ENCODE assay signal across 8 cellular contexts in genomic region chr5:112976432-112977309, GRCh38. TPM values are rescaled to one million over a fixed set of nuclear protein-coding genes. Genes with fewer than 3 reads are reported as not detected.
A peak's percentile ranks its signal among the peaks of the same experiment; 100 is the strongest.
DNase-seq lines count a peak whose midpoint lies in the region; ATAC-seq and TF ChIP-seq lines count a peak whose summit lies in the region.

Gene DCP2, plus strand, starts transcription at chr5:112976798. Its CDS starts 136 bp downstream, at chr5:112976934.

- intact Hi-C loops in PC-3 (cut with micrococcal nuclease), result loop anchor here (5.0 kb wide), 2 partner anchors 54 to 114 kb away; partner anchors contain the start of genes REEP5 and SRP19

- no peaks in the 10 kb centered on the region for H3K36me3 ChIP-seq in PC-3 (ENCODE audit: low read depth, low read length)

- no peak for TF ChIP-seq RAD21 in Ishikawa (IDR thresholded peaks at IDR 0.05; ENCODE audit: low read depth)

- no peak for TF ChIP-seq EP300 in Ishikawa (IDR thresholded peaks at IDR 0.05; ENCODE audit: borderline replicate concordance)

- no TSS peak for BruUV-seq in PC-3 (replicated peaks; lab: Mats Ljungman, UMichigan)

- H3K9me3 ChIP-seq in PC-3 (ENCODE audit: low read length) (no peaks in the 10 kb centered on the region), mononuclear cell (ENCODE audit: low read depth, low read length) (no peaks in the 10 kb centered on the region)

- peak within 1 kb of the TSS; percentile 99 for H3K4me3 ChIP-seq in PC-3 (ENCODE audit: low read length)
- H3K4me3 ChIP-seq in epithelial cell of esophagus (ENCODE audit: low read length), result peak within 1 kb of the TSS; percentile 89
- peak within 1 kb of the TSS; percentile 94 for H3K4me3 ChIP-seq in mononuclear cell (ENCODE audit: low read length)

- peak within 1 kb of the TSS; percentile 66 for H3K27ac ChIP-seq in PC-3 (ENCODE audit: low read length)

- peak within 1 kb of the TSS; percentile 97 for H3K4me2 ChIP-seq in PC-3 (ENCODE audit: low read length)

- H3K9me2 ChIP-seq in PC-3 (replicated peaks; ENCODE audit: low read length), result no peaks in the 10 kb centered on the region

- peak; percentile 97 for ATAC-seq in GM21576 (IDR thresholded peaks at IDR 0.05; ENCODE audit: unreplicated experiment)
- ATAC-seq in PC-3, result peak; percentile 96

- CTCF ChIA-PET in PC-3 (lab: Charles Lee), result no interaction called here

- peak; percentile 99 for DNase-seq in DMS114 treated with DMSO at 0.1 percent for 48 hours (lab: John Stamatoyannopoulos, UW; ENCODE audit: unreplicated experiment)
- peak; percentile 96 for DNase-seq in PC-3
- peak; percentile 94 for DNase-seq in activated T-cell treated with anti-CD3 and anti-CD28 coated beads for 48 hours (ENCODE audit: low read depth)
- peak; percentile 99 for DNase-seq in epithelial cell of esophagus (ENCODE audit: low read depth)
- peak; percentile 77 to 90 for DNase-seq in stimulated activated CD8-positive, alpha-beta memory T cell treated with anti-CD3 and anti-CD28 coated beads, Interleukin-4, amount 100 ng/mL, for 1 hour (ENCODE audit: low read depth in 2 of 2, low spot score in 1 of 2)

- peak within 1 kb of the TSS; percentile 100 for H2AFZ ChIP-seq in PC-3 (ENCODE audit: low read length)

- H3K4me1 ChIP-seq in PC-3 (ENCODE audit: insufficient read depth, low read length) (peaks cover 18% of the 10 kb centered on the region), mononuclear cell (ENCODE audit: insufficient read depth, low read length) (peaks cover 24% of the 10 kb centered on the region)

- H3K9ac ChIP-seq in PC-3 (ENCODE audit: low read length), result peak within 1 kb of the TSS; percentile 90

- H3K79me2 ChIP-seq in PC-3 (ENCODE audit: low read length), result peaks cover 51% of the 10 kb centered on the region

- TF ChIP-seq CTCF in PC-3 (conservative IDR thresholded peaks at IDR 0.05; ENCODE audit: low read depth, low read length) (no peak), epithelial cell of esophagus (IDR thresholded peaks at IDR 0.05; ENCODE audit: insufficient read depth, low read depth, low read length, missing control alignments) (no peak)

- no peaks in the 10 kb centered on the region for H3K27me3 ChIP-seq in PC-3 (ENCODE audit: low read length)
- H3K27me3 ChIP-seq in mononuclear cell (ENCODE audit: insufficient read depth, low read length), result no peaks in the 10 kb centered on the region

- POLR2A ChIA-PET in PC-3 (lab: Charles Lee; ENCODE audit: unreplicated experiment), result interaction anchor here (0.7 kb wide), 1 partner anchor 134 kb away, joined by 6 read pairs; no protein-coding TSS in a partner anchor

- no peaks in the 10 kb centered on the region for H3F3A ChIP-seq in PC-3 (ENCODE audit: low read length, unreplicated experiment)

- H4K20me1 ChIP-seq in PC-3 (ENCODE audit: low read length), result peaks cover 17% of the 10 kb centered on the region; the same call in 1 of the 2 replicates

TF ChIP-seq in Ishikawa, 13 proteins besides CTCF, POLR2A, EP300 and RAD21:
- TF ChIP-seq CREB1 (IDR thresholded peaks at IDR 0.05; ENCODE audit: low read depth) (no peak), EGR1 (IDR thresholded peaks at IDR 0.05) (peak; percentile 47; the same call in 1 of the 2 replicates), YY1 (IDR thresholded peaks at IDR 0.05; ENCODE audit: low read depth) (no peak; the same call in 1 of the 2 replicates), NFIC (IDR thresholded peaks at IDR 0.05) (no peak), TEAD4 (IDR thresholded peaks at IDR 0.05) (no peak), TCF12 (IDR thresholded peaks at IDR 0.05; ENCODE audit: low read depth) (no peak), TAF1 (IDR thresholded peaks at IDR 0.05; ENCODE audit: low read depth) (peak; percentile 78), USF1 (IDR thresholded peaks at IDR 0.05) (0 out of 2 replicates have a peak, but pooled peaks have one; percentile 11), REST (IDR thresholded peaks at IDR 0.05; ENCODE audit: low read depth) (no peak), MAX (IDR thresholded peaks at IDR 0.05) (peak; percentile 93), ZBTB7A (IDR thresholded peaks at IDR 0.05; ENCODE audit: low read depth) (peak; percentile 72), FOXM1 (IDR thresholded peaks at IDR 0.05; ENCODE audit: borderline replicate concordance, low read depth) (peak; percentile 62)

RNA-seq across cellular contexts. Expression of gene DCP2, which starts in this region (rescaled TPM):
- total RNA-seq in PC-3 (2014; rRNA removed), result 26.7 and 33.6 TPM in 2 replicates
- total RNA-seq in mononuclear cell, result 101 TPM

Comparison
In these comparisons a context has a peak if more than half of its experiments do, and no peak if none do; other contexts are left out.
1. Peak in every context shown above with its lines: DNase-seq, ATAC-seq, H3K4me3 ChIP-seq and H3K27ac ChIP-seq.